1 cellular context compared by ENCODE assay signal in genomic region chr3:23283625-23284024, GRCh38.
TF ChIP-seq lines count a peak whose summit lies in the region.

No MANE protein-coding gene starts in this region.

TF ChIP-seq in GM23338, 12 proteins besides CTCF, POLR2A, EP300 and RAD21 (continued from another document):
- no peak for TF ChIP-seq ZNF462 (CRISPR knock-in tag; IDR thresholded peaks at IDR 0.05)
- no peak for TF ChIP-seq ZNF331 (CRISPR knock-in tag; IDR thresholded peaks at IDR 0.05; ENCODE audit: low read depth)
- TF ChIP-seq EZH2phosphoT487 (IDR thresholded peaks at IDR 0.05; ENCODE audit: unreplicated experiment): no peak
- TF ChIP-seq EZH2 (IDR thresholded peaks at IDR 0.05; ENCODE audit: low read depth, unreplicated experiment): no peak
- TF ChIP-seq ETS1 (IDR thresholded peaks at IDR 0.05): no peak
- no peak for TF ChIP-seq STAT1 (IDR thresholded peaks at IDR 0.05; ENCODE audit: unreplicated experiment)
- no peak for TF ChIP-seq ZNF114 (CRISPR knock-in tag; IDR thresholded peaks at IDR 0.05)
- TF ChIP-seq JUNB (IDR thresholded peaks at IDR 0.05; ENCODE audit: unreplicated experiment): no peak
- TF ChIP-seq NANOG (IDR thresholded peaks at IDR 0.05; ENCODE audit: borderline replicate concordance): no peak
- no peak for TF ChIP-seq REST (IDR thresholded peaks at IDR 0.05; ENCODE audit: unreplicated experiment)
- TF ChIP-seq CREB1 (CRISPR knock-in tag; IDR thresholded peaks at IDR 0.05; ENCODE audit: low read depth): no peak
